23 cellular contexts compared by ENCODE assay signal in the genomic region with DNA sequence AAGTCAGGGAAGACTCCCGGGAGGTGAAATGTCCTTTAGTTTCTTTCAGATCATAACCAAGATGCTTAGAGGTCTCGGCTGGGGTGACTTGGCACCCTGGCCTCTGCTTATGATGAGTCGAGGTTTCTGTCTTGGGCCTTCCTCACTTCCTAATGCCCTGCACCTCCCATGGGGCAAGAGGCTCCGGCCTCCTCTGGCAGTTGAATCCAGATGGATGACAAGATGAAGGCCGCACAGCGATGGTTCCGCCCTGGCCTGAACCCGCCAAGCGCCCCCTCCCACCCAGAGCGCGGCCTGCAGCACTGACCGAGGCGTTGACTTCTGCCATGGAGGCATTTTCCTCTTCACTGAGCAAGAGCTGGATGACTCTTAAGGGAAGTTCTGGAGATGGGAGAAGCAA. TPM values are rescaled to one million over a fixed set of nuclear protein-coding genes. Genes with fewer than 3 reads are reported as not detected.
"Had no signal": no experiment of that assay in that cellular context is flagged by ENCODE, and none has a peak within 500 bp of the region (broad histone marks: within the 10 kb centered on the region; RNA-seq: fewer than 3 reads in every experiment).

No MANE protein-coding gene starts in this region.

- ATAC-seq: heart right ventricle; naive thymus-derived CD4-positive, alpha-beta T cell; right cardiac atrium; stimulated activated effector memory CD8-positive, alpha-beta T cell treated with anti-CD3 and anti-CD28 coated beads, Interleukin-12 subunit alpha, Interleukin-12 subunit beta, amount 100 ng/mL, for 72 hours; stimulated activated naive CD8-positive, alpha-beta T cell treated with anti-CD3 and anti-CD28 coated beads, Interleukin-15, Interleukin-2, amounts not matched to agents 100 U/mL and 50 U/mL, for 24 hours had no signal

- H3K27me3 ChIP-seq: ovary, thyroid gland, upper lobe of left lung, vagina had no signal

- H3K4me3 ChIP-seq: dorsolateral prefrontal cortex, heart right ventricle, left ventricle myocardium inferior, ovary, suprapubic skin, thyroid gland, upper lobe of left lung, vagina had no signal

- DNase-seq: cortex of kidney; effector CD8-positive, alpha-beta T cell; foreskin melanocyte; heart right ventricle; islet precursor cell; left ventricle myocardium inferior; mammary epithelial cell; naive thymus-derived CD4-positive, alpha-beta T cell; nephron progenitor cell; ovary; right cardiac atrium; small intestine; stimulated activated CD4-positive, alpha-beta T cell treated with anti-CD3 and anti-CD28 coated beads, Interleukin-2, amount 100 ng/mL, for 48 hours; stimulated activated naive CD8-positive, alpha-beta T cell treated with anti-CD3 and anti-CD28 coated beads, Interleukin-15, Interleukin-2, amounts not matched to agents 100 U/mL and 50 U/mL, for 24 hours; thyroid gland had no signal

- H3K9me3 ChIP-seq: heart right ventricle, left ventricle myocardium inferior, neutrophil, ovary, suprapubic skin, thyroid gland, upper lobe of left lung, vagina had no signal

- H3K27ac ChIP-seq: dorsolateral prefrontal cortex, heart right ventricle, left ventricle myocardium inferior, neutrophil, ovary, suprapubic skin, thyroid gland, vagina had no signal

- H3K36me3 ChIP-seq: heart right ventricle, left ventricle myocardium inferior, neutrophil, ovary, suprapubic skin, thyroid gland, upper lobe of left lung, vagina had no signal

RNA-seq across cellular contexts. Expression of a gene that starts 31.3 kb away (rescaled TPM):
- total RNA-seq: glomerular endothelial cell had no signal

RNA-seq across cellular contexts. Expression of a gene that starts 59.7 kb away (rescaled TPM):
- total RNA-seq: heart right ventricle, mammary epithelial cell, mesenteric fat pad, suprapubic skin had no signal
- polyA plus RNA-seq: mammary epithelial cell; naive thymus-derived CD4-positive, alpha-beta T cell had no signal
